17 cellular contexts compared by ENCODE assay signal in genomic region chr13:27980280-27980998, GRCh38. TPM values are rescaled to one million over a fixed set of nuclear protein-coding genes. Genes with fewer than 3 reads are reported as not detected.
DNase-seq lines count a peak whose midpoint lies in the region; ATAC-seq, FAIRE-seq and TF ChIP-seq lines count a peak whose summit lies in the region.
"Had no signal": no experiment of that assay in that cellular context is flagged by ENCODE, and none has a peak within 500 bp of the region (broad histone marks: within the 10 kb centered on the region; RNA-seq: fewer than 3 reads in every experiment).

No MANE protein-coding gene starts in this region.

- H2AFZ ChIP-seq in H1 (ENCODE audit: low read length) (no peak overlapping the region), PC-9 (no peak overlapping the region)

- POLR2A ChIA-PET in H1 (lab: Charles Lee; ENCODE audit: partially characterized antibody): interaction anchor here (5.0 kb wide), 1 partner anchor 13 kb away, joined by 31 read pairs; the partner anchor contains the start of gene CDX2
- POLR2A ChIA-PET in PC-9 (lab: Charles Lee; ENCODE audit: unreplicated experiment): no interaction called here

- H3K23me2 ChIP-seq in H1 (ENCODE audit: low read depth, low read length): peaks cover 2% of the 10 kb centered on the region; the same call in 1 of the 2 replicates

- H3K4me1 Mint-ChIP-seq in stimulated activated naive CD8-positive, alpha-beta T cell treated with anti-CD3 and anti-CD28 coated beads, Interleukin-15, Interleukin-2, amounts not matched to agents 100 ng/mL and 50 ng/mL, for 24 hours (ENCODE audit: low read depth): peaks cover 19% of the 10 kb centered on the region
- peaks cover 50% of the 10 kb centered on the region for H3K4me1 Mint-ChIP-seq in nephron progenitor cell

- H3K79me2 ChIP-seq in H1 (ENCODE audit: control insufficient read depth in 1 of 2, insufficient read depth in 2 of 2, low read length in 2 of 2): no peaks in the 10 kb centered on the region
- no peaks in the 10 kb centered on the region for H3K79me2 ChIP-seq in PC-9 (ENCODE audit: low read depth)

- intact Hi-C loops in upper lobe of right lung (cut with DNase I) (loop anchor here (10.0 kb wide), 1 partner anchor 606 kb away; no protein-coding TSS in a partner anchor), PC-9 (cut with micrococcal nuclease; ENCODE audit: unreplicated experiment) (no loop called here)

- no peak overlapping the region; the same call in 1 of the 2 replicates for H3K18ac ChIP-seq in H1 (ENCODE audit: extremely low read depth, low read length)

- H3K27me3 Mint-ChIP-seq in stimulated activated naive CD8-positive, alpha-beta T cell treated with anti-CD3 and anti-CD28 coated beads, Interleukin-15, Interleukin-2, amounts not matched to agents 100 ng/mL and 50 ng/mL, for 24 hours: peaks cover 77% of the 10 kb centered on the region
- peaks cover 54% of the 10 kb centered on the region for H3K27me3 Mint-ChIP-seq in nephron progenitor cell (ENCODE audit: low read depth, poor library complexity)

- DNase-seq in stimulated activated naive CD8-positive, alpha-beta T cell treated with anti-CD3 and anti-CD28 coated beads, Interleukin-15, Interleukin-2, amounts not matched to agents 100 U/mL and 50 U/mL, for 24 hours: no peak
- DNase-seq in H1 (ENCODE audit: low read depth in 1 of 2, low spot score in 2 of 2): peak in 1 of 2 experiments; percentile 65
- no peak for DNase-seq in nephron progenitor cell
- peak; percentile 33 for DNase-seq in upper lobe of right lung
- no peak for DNase-seq in anterior cingulate cortex (lab: John Stamatoyannopoulos, UW)
- DNase-seq in NCI-H1930 (lab: John Stamatoyannopoulos, UW): no peak
- no peak for DNase-seq in PC-9
- DNase-seq: activated CD4-positive, alpha-beta T cell treated with anti-CD3 and anti-CD28 coated beads, Interleukin-2, amount 50 U/mL, for 4 hours; esophagus squamous epithelium; kidney glomerular epithelial cell; NCI-H1048 had no signal

- no peak overlapping the region for H2BK20ac ChIP-seq in H1 (ENCODE audit: low read length)

- TF ChIP-seq CTCF in H1 (IDR thresholded peaks at IDR 0.05; ENCODE audit: control extremely low read depth in 1 of 3, insufficient read depth in 1 of 3, low read depth in 1 of 3, low read length in 3 of 3): no peak
- no peak for TF ChIP-seq CTCF in nephron progenitor cell (IDR thresholded peaks at IDR 0.05)
- no peak for TF ChIP-seq CTCF in upper lobe of right lung (IDR thresholded peaks at IDR 0.05)
- no peak for TF ChIP-seq CTCF in PC-9 (conservative IDR thresholded peaks at IDR 0.05)

- no peak overlapping the region for H2BK15ac ChIP-seq in H1 (ENCODE audit: low read length)

- H4K5ac ChIP-seq in H1 (ENCODE audit: insufficient read length, low read depth, low read length): no peak overlapping the region

- H2AK5ac ChIP-seq in H1 (ENCODE audit: low read depth, low read length): no peak overlapping the region

- H3K23ac ChIP-seq in H1 (ENCODE audit: insufficient read length): no peak overlapping the region

- H4K8ac ChIP-seq in H1 (ENCODE audit: extremely low read depth, insufficient read depth, low read length): no peak overlapping the region

- H3K14ac ChIP-seq in H1 (ENCODE audit: insufficient read length): no peak overlapping the region

- BruUV-seq in PC-9 (replicated peaks; lab: Mats Ljungman, UMichigan): no TSS peak

- CTCF ChIA-PET in H1 (lab: Charles Lee; ENCODE audit: partially characterized antibody): interaction anchor here (0.6 to 20.5 kb wide), 8 partner anchors 13 to 851 kb away, joined by 3 to 283 read pairs (median 20); partner anchors contain the start of genes CDX2 and PDX1
- CTCF ChIA-PET in PC-9 (lab: Charles Lee): no interaction called here

- no peak for FAIRE-seq in H1 (lab: Jason Lieb, UNC)
- FAIRE-seq: D721Med had no signal

- H3K27ac ChIP-seq in H1 (ENCODE audit: low read depth, low read length) (no peak overlapping the region), upper lobe of right lung (no peak overlapping the region), PC-9 (no peak overlapping the region)
- H3K27ac ChIP-seq: ascending aorta, esophagus squamous epithelium, SJSA1 had no signal

- H3K9me2 ChIP-seq in PC-9 (ENCODE audit: insufficient read depth): no peaks in the 10 kb centered on the region

- H3K36me3 ChIP-seq in H1 (ENCODE audit: control insufficient read depth in 2 of 4, insufficient read depth in 4 of 4, low read length in 3 of 4) (peaks cover 0 to 11% (median 0%) of the 10 kb centered on the region in 4 experiments; a peak in 1 of 8 replicates), upper lobe of right lung (no peaks in the 10 kb centered on the region), PC-9 (ENCODE audit: low read depth) (no peaks in the 10 kb centered on the region)
- H3K36me3 ChIP-seq: ascending aorta, esophagus squamous epithelium, SJSA1 had no signal

- H4K91ac ChIP-seq in H1 (replicated peaks; ENCODE audit: insufficient read length, low read length): no peak overlapping the region

- no peak overlapping the region for H2BK5ac ChIP-seq in H1 (ENCODE audit: low read depth, low read length)

- TF ChIP-seq RAD21 in H1 (IDR thresholded peaks at IDR 0.05 in 1 of 2, conservative IDR thresholded peaks at IDR 0.05 in 1 of 2; ENCODE audit: low read depth in 2 of 2, low read length in 2 of 2): no peak

- no peaks in the 10 kb centered on the region for H3K9me3 Mint-ChIP-seq in stimulated activated naive CD8-positive, alpha-beta T cell treated with anti-CD3 and anti-CD28 coated beads, Interleukin-15, Interleukin-2, amounts not matched to agents 100 ng/mL and 50 ng/mL, for 24 hours
- H3K9me3 Mint-ChIP-seq in nephron progenitor cell: no peaks in the 10 kb centered on the region
- H3K9me3 Mint-ChIP-seq: activated T-helper 1 cell treated with anti-CD3 and anti-CD28 coated beads, Interleukin-12 subunit alpha, Interleukin-12 subunit beta, Interleukin-2, Interleukin-4 antibody, amounts not matched to agents 30 ng/mL and 10 ng/mL and 1 ng/mL, durations not matched to agents 14 hours and 24 hours and 36 hours had no signal

- no peaks in the 10 kb centered on the region for H3K36me3 Mint-ChIP-seq in stimulated activated naive CD8-positive, alpha-beta T cell treated with anti-CD3 and anti-CD28 coated beads, Interleukin-15, Interleukin-2, amounts not matched to agents 100 ng/mL and 50 ng/mL, for 24 hours (ENCODE audit: low read depth)
- no peaks in the 10 kb centered on the region for H3K36me3 Mint-ChIP-seq in nephron progenitor cell (ENCODE audit: low read depth)

- 5% methylated on average over 44 of the region's 54 CpGs; no CpG with 5 or more reads in 1 of the 2 experiments for WGBS in H1 (ENCODE audit: extremely low coverage in 1 of 2, insufficient coverage in 1 of 2, insufficient read length in 1 of 2, insufficient replicate concordance in 2 of 2, low coverage in 1 of 2, low lambda C conversion rate in 2 of 2, missing lambda C conversion rate in 1 of 2), 2 experiments

- H3K27ac Mint-ChIP-seq in stimulated activated naive CD8-positive, alpha-beta T cell treated with anti-CD3 and anti-CD28 coated beads, Interleukin-15, Interleukin-2, amounts not matched to agents 100 ng/mL and 50 ng/mL, for 24 hours: no peak overlapping the region
- H3K27ac Mint-ChIP-seq in nephron progenitor cell: no peak overlapping the region
- H3K27ac Mint-ChIP-seq: activated T-helper 1 cell treated with anti-CD3 and anti-CD28 coated beads, Interleukin-12 subunit alpha, Interleukin-12 subunit beta, Interleukin-2, Interleukin-4 antibody, amounts not matched to agents 30 ng/mL and 10 ng/mL and 1 ng/mL, durations not matched to agents 14 hours and 24 hours and 36 hours had no signal

- H3K9ac ChIP-seq in H1 (replicated peaks in 1 of 4; ENCODE audit: extremely low read depth in 1 of 4, low read depth in 3 of 4, low read length in 3 of 4): no peak overlapping the region

- H3K4me3 Mint-ChIP-seq in stimulated activated naive CD8-positive, alpha-beta T cell treated with anti-CD3 and anti-CD28 coated beads, Interleukin-15, Interleukin-2, amounts not matched to agents 100 ng/mL and 50 ng/mL, for 24 hours: peak overlapping the region; percentile 5
- H3K4me3 Mint-ChIP-seq in nephron progenitor cell: peak overlapping the region; percentile 87
- H3K4me3 Mint-ChIP-seq: activated T-helper 1 cell treated with anti-CD3 and anti-CD28 coated beads, Interleukin-12 subunit alpha, Interleukin-12 subunit beta, Interleukin-2, Interleukin-4 antibody, amounts not matched to agents 30 ng/mL and 10 ng/mL and 1 ng/mL, durations not matched to agents 14 hours and 24 hours and 36 hours had no signal

- H3K79me1 ChIP-seq in H1 (ENCODE audit: low read depth, low read length): no peaks in the 10 kb centered on the region

- H3K4me3 ChIP-seq in H1 (ENCODE audit: extremely low read depth in 1 of 4, insufficient read depth in 2 of 4, low read depth in 3 of 4, low read length in 4 of 4): peak overlapping the region in 1 of 4 experiments; percentile 30; a peak in 1 of 8 replicates
- no peak overlapping the region for H3K4me3 ChIP-seq in upper lobe of right lung
- H3K4me3 ChIP-seq in PC-9: no peak overlapping the region
- H3K4me3 ChIP-seq: SJSA1 had no signal

- no peak overlapping the region for H2BK120ac ChIP-seq in H1 (replicated peaks; ENCODE audit: low read depth, low read length)

- no peak for TF ChIP-seq POLR2A in H1 (IDR thresholded peaks at IDR 0.05; ENCODE audit: control extremely low read depth in 1 of 2, low read depth in 2 of 2, low read length in 2 of 2)

- H3K4me2 ChIP-seq in H1 (ENCODE audit: insufficient read depth in 1 of 2, low read depth in 2 of 2, low read length in 2 of 2) (peak overlapping the region in 1 of 2 experiments; percentile 52), PC-9 (no peak overlapping the region)

- no peaks in the 10 kb centered on the region for H3F3A ChIP-seq in PC-9 (ENCODE audit: insufficient read depth, low read depth)

- peak overlapping the region; percentile 55; the same call in 1 of the 2 replicates for H2BK12ac ChIP-seq in H1 (ENCODE audit: low read depth, low read length)

- H3K27me3 ChIP-seq in H1 (replicated peaks in 1 of 4; ENCODE audit: control insufficient read depth in 3 of 4, extremely low read depth in 1 of 4, insufficient read depth in 3 of 4, low read length in 3 of 4): peaks cover 81 to 91% (median 88%) of the 10 kb centered on the region in 4 experiments
- peaks cover 90% of the 10 kb centered on the region for H3K27me3 ChIP-seq in upper lobe of right lung
- peaks cover 40% of the 10 kb centered on the region for H3K27me3 ChIP-seq in PC-9 (ENCODE audit: insufficient read depth, low read depth)

- no peak for TF ChIP-seq EP300 in H1 (IDR thresholded peaks at IDR 0.05; ENCODE audit: borderline replicate concordance in 1 of 2, low read depth in 2 of 2, low read length in 2 of 2)

- peaks cover 14 to 38% of the 10 kb centered on the region in 2 experiments for H4K20me1 ChIP-seq in H1 (replicated peaks in 1 of 2; ENCODE audit: control insufficient read depth in 1 of 2, insufficient read depth in 2 of 2, low read length in 2 of 2)
- H4K20me1 ChIP-seq in PC-9 (ENCODE audit: insufficient read depth): no peaks in the 10 kb centered on the region

- H3K4ac ChIP-seq in H1 (replicated peaks; ENCODE audit: insufficient read length, low read depth, low read length): no peak overlapping the region

- no peak overlapping the region for H3K56ac ChIP-seq in H1 (replicated peaks; ENCODE audit: insufficient read length, low read depth, low read length)

- peaks cover 0 to 13% (median 5%) of the 10 kb centered on the region in 4 experiments; a peak in 5 of 7 replicates for H3K4me1 ChIP-seq in H1 (replicated peaks in 1 of 4; ENCODE audit: control insufficient read depth in 3 of 4, insufficient read depth in 4 of 4, low read length in 3 of 4)
- no peaks in the 10 kb centered on the region for H3K4me1 ChIP-seq in upper lobe of right lung
- H3K4me1 ChIP-seq in PC-9 (replicated peaks; ENCODE audit: insufficient read depth): no peaks in the 10 kb centered on the region
- H3K4me1 ChIP-seq: SJSA1 had no signal

- no peak for ATAC-seq in stimulated activated naive CD8-positive, alpha-beta T cell treated with anti-CD3 and anti-CD28 coated beads, Interleukin-15, Interleukin-2, amounts not matched to agents 100 U/mL and 50 U/mL, for 24 hours
- ATAC-seq in upper lobe of right lung: no peak

- H3K9me3 ChIP-seq in H1 (ENCODE audit: insufficient read depth in 2 of 2, low read depth in 1 of 2, low read length in 1 of 2) (no peaks in the 10 kb centered on the region), upper lobe of right lung (no peaks in the 10 kb centered on the region), PC-9 (ENCODE audit: insufficient read depth, low read depth) (no peaks in the 10 kb centered on the region)
- H3K9me3 ChIP-seq: ascending aorta, esophagus squamous epithelium, SJSA1 had no signal

RNA-seq across cellular contexts. Expression of gene URAD, which starts 8.1 kb away (rescaled TPM):
- not detected in 2 replicates for total RNA-seq in H1 (2021; fragmentation: NEBNext Ultra II Directional; extraction: Animal tissue kit (Norgen Biotek cat#: 25700))
- polyA plus RNA-seq in H1 (2011; rRNA removed): not detected in 2 replicates
- polyA plus RNA-seq in H1 (2011; cell fraction: cytosol; rRNA removed): not detected
- polyA plus RNA-seq in H1 (2011; cell fraction: nucleus; rRNA removed): not detected
- not detected in 4 replicates for polyA plus RNA-seq in H1 (2012, experiment 1 of 2)
- polyA plus RNA-seq in H1 (2012, experiment 2 of 2): not detected
- not detected for polyA plus RNA-seq in H1 (2013, experiment 1 of 2)
- not detected for polyA plus RNA-seq in H1 (2013, experiment 2 of 2)
- polyA minus RNA-seq in H1 (2011; rRNA and poly(A)+ RNA removed): not detected in 2 replicates
- not detected for polyA minus RNA-seq in H1 (2011; cell fraction: cytosol; rRNA and poly(A)+ RNA removed)
- not detected for polyA minus RNA-seq in H1 (2011; cell fraction: nucleus; rRNA and poly(A)+ RNA removed)
- not detected for total RNA-seq in upper lobe of right lung
- total RNA-seq in PC-9 (2021): not detected in 2 replicates
- total RNA-seq: activated T-helper 1 cell treated with anti-CD3 and anti-CD28 coated beads, Interleukin-12 subunit alpha, Interleukin-12 subunit beta, Interleukin-2, Interleukin-4 antibody, amounts not matched to agents 30 ng/mL and 10 ng/mL and 1 ng/mL, durations not matched to agents 14 hours and 24 hours and 36 hours; ascending aorta; esophagus squamous epithelium; SJSA1; urinary bladder had no signal
- polyA plus RNA-seq: urinary bladder had no signal

RNA-seq across cellular contexts. Expression of gene CDX2, which starts 11.3 kb away (rescaled TPM):
- 0.09 TPM in 1 of 2 replicates, not detected in the other for total RNA-seq in H1 (2021; fragmentation: NEBNext Ultra II Directional; extraction: Animal tissue kit (Norgen Biotek cat#: 25700))
- not detected in 2 replicates for polyA plus RNA-seq in H1 (2011; rRNA removed)
- not detected for polyA plus RNA-seq in H1 (2011; cell fraction: cytosol; rRNA removed)
- polyA plus RNA-seq in H1 (2011; cell fraction: nucleus; rRNA removed): 0.03 TPM
- 0.04 to 0.08 TPM (median 0.05 TPM) in 3 of 4 replicates, not detected in the other for polyA plus RNA-seq in H1 (2012, experiment 1 of 2)
- 0.13 TPM for polyA plus RNA-seq in H1 (2012, experiment 2 of 2)
- polyA plus RNA-seq in H1 (2013, experiment 1 of 2): 0.06 TPM
- 0.17 TPM for polyA plus RNA-seq in H1 (2013, experiment 2 of 2)
- 0.06 TPM in 1 of 2 replicates, not detected in the other for polyA minus RNA-seq in H1 (2011; rRNA and poly(A)+ RNA removed)
- polyA minus RNA-seq in H1 (2011; cell fraction: cytosol; rRNA and poly(A)+ RNA removed): not detected
- polyA minus RNA-seq in H1 (2011; cell fraction: nucleus; rRNA and poly(A)+ RNA removed): not detected
- total RNA-seq in upper lobe of right lung (not detected), PC-9 (2021) (not detected in 2 replicates)
- total RNA-seq: activated T-helper 1 cell treated with anti-CD3 and anti-CD28 coated beads, Interleukin-12 subunit alpha, Interleukin-12 subunit beta, Interleukin-2, Interleukin-4 antibody, amounts not matched to agents 30 ng/mL and 10 ng/mL and 1 ng/mL, durations not matched to agents 14 hours and 24 hours and 36 hours; ascending aorta; esophagus squamous epithelium; SJSA1; urinary bladder had no signal
- polyA plus RNA-seq: urinary bladder had no signal
